1 cellular context compared by ENCODE assay signal in the genomic region with DNA sequence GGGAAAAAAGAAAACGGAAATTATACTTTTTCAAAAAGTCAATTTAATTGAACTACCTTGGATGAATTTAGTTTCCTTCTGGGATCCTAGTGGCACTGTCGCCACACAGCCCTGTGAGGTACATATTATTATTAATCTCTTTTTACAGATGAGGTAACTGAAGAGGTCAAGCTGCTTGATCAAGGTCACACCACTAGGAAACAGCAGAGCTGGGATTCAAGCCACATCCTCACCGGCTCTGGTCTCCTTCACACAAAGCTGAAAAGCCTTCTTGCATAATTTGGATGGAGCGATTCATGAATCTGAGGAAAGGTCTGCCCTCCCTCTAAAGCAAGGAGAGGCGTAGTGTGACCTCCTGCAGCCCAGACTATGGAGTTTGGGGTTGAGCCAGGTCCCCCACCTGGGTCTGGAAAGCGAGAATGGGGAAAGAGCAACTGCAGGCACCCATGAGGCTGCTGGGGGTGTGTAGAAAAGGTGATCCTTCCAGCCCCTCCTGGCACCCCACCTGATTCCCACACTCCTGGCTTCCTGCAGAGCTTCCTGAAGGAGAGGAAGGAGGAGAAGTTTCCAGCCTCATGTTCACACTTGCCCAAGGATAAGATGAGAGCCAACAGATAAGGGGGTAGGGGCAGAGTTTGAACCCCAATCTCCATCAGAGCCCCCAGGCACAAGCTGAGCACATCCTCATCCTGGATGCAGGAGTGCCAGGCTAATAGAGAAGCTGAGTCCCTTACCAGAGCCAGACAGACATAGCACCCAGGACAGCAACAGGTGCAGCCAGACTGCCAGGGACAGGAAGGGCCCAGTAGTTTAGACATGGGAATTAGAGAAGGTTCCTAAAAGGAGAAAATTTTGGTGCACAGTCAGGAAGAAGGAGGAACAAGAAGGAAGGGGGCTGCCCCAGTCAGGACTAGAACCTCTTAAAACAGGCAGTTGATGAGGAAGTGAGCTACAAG.
TF ChIP-seq lines count a peak whose summit lies in the region.

No MANE protein-coding gene starts in this region.

TF ChIP-seq in HEK293T, 16 proteins besides CTCF, POLR2A, EP300 and RAD21:
- TF ChIP-seq TARDBP (IDR thresholded peaks at IDR 0.05) (no peak), ZNF384 (IDR thresholded peaks at IDR 0.05) (no peak), SP1 (IDR thresholded peaks at IDR 0.05) (no peak), L3MBTL2 (conservative IDR thresholded peaks at IDR 0.05) (no peak), FOXM1 (IDR thresholded peaks at IDR 0.05; ENCODE audit: borderline replicate concordance) (no peak), ARNT (IDR thresholded peaks at IDR 0.05) (no peak), CTBP1 (IDR thresholded peaks at IDR 0.05; ENCODE audit: borderline replicate concordance) (no peak), FOXA1 (IDR thresholded peaks at IDR 0.05) (no peak), SUZ12 (IDR thresholded peaks at IDR 0.05) (no peak), NFRKB (IDR thresholded peaks at IDR 0.05) (no peak)
- TF ChIP-seq, protein P1, sequence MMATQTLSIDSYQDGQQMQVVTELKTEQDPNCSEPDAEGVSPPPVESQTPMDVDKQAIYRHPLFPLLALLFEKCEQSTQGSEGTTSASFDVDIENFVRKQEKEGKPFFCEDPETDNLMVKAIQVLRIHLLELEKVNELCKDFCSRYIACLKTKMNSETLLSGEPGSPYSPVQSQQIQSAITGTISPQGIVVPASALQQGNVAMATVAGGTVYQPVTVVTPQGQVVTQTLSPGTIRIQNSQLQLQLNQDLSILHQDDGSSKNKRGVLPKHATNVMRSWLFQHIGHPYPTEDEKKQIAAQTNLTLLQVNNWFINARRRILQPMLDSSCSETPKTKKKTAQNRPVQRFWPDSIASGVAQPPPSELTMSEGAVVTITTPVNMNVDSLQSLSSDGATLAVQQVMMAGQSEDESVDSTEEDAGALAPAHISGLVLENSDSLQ (IDR thresholded peaks at IDR 0.05), result no peak
TF ChIP-seq in HEK293T: peak in this region for 0.
